ENCODE assay signal across 14 cellular contexts in genomic region chr2:215749092-215749957, GRCh38.
A peak's percentile ranks its signal among the peaks of the same experiment; 100 is the strongest.
DNase-seq lines count a peak whose midpoint lies in the region; ATAC-seq, FAIRE-seq and TF ChIP-seq lines count a peak whose summit lies in the region.
"Had no signal": no experiment of that assay in that cellular context is flagged by ENCODE, and none has a peak within 500 bp of the region (broad histone marks: within the 10 kb centered on the region; RNA-seq: fewer than 3 reads in every experiment).

No MANE protein-coding gene starts in this region.

- H3K9ac ChIP-seq in neural progenitor cell: no peak overlapping the region
- H3K9ac ChIP-seq: SK-N-SH had no signal

- H3K4me1 ChIP-seq in foreskin keratinocyte: no peaks in the 10 kb centered on the region
- no peaks in the 10 kb centered on the region for H3K4me1 ChIP-seq in neural progenitor cell

- no peak overlapping the region for H3K4me3 Mint-ChIP-seq in neural progenitor cell

- peak; percentile 79 for DNase-seq in AG08395 (ENCODE audit: low spot score)
- DNase-seq in RCC 7860 (ENCODE audit: low spot score): peak; percentile 27
- no peak for DNase-seq in foreskin keratinocyte
- no peak for DNase-seq in neural progenitor cell (ENCODE audit: low spot score)
- no peak for DNase-seq in DMS153 treated with DMSO at 0.1 percent for 48 hours (lab: John Stamatoyannopoulos, UW; ENCODE audit: unreplicated experiment)
- DNase-seq in activated CD4-positive, alpha-beta T cell treated with anti-CD3 and anti-CD28 coated beads, Interleukin-2, amount 50 U/mL, for 1 hour: no peak
- no peak for DNase-seq in SKM-1 (lab: John Stamatoyannopoulos, UW; ENCODE audit: unreplicated experiment)
- DNase-seq: AML-193; kidney glomerular epithelial cell; NCI-H2107; SK-N-SH; stimulated activated CD4-positive, alpha-beta T cell treated with anti-CD3 and anti-CD28 coated beads, Interleukin-4, amount 100 ng/mL, for 4 hours had no signal

- no peak overlapping the region for H3K4me2 ChIP-seq in neural progenitor cell
- H3K4me2 ChIP-seq: SK-N-SH had no signal

- H3K27ac ChIP-seq in foreskin keratinocyte (no peak overlapping the region), neural progenitor cell (no peak overlapping the region)

- H3K4me3 ChIP-seq in neural progenitor cell: no peak overlapping the region
- H3K4me3 ChIP-seq: dorsolateral prefrontal cortex had no signal

- no peak for FAIRE-seq in RCC 7860 (lab: Jason Lieb, UNC)

- no peak overlapping the region for H2AFZ ChIP-seq in neural progenitor cell (replicated peaks)

- H3K9me3 ChIP-seq in neural progenitor cell (ENCODE audit: low read depth): no peaks in the 10 kb centered on the region
- H3K9me3 ChIP-seq: SK-N-SH had no signal

- no peaks in the 10 kb centered on the region for H3K36me3 ChIP-seq in neural progenitor cell

- ATAC-seq in foreskin keratinocyte: peak; percentile 50
- ATAC-seq in HG02763 (IDR thresholded peaks at IDR 0.05; ENCODE audit: unreplicated experiment): no peak

- H3K36me3 Mint-ChIP-seq in neural progenitor cell: no peaks in the 10 kb centered on the region

- H3K79me2 ChIP-seq in neural progenitor cell (ENCODE audit: low read depth): no peaks in the 10 kb centered on the region

- H3K27ac Mint-ChIP-seq in neural progenitor cell: peak overlapping the region; percentile 67

- peaks cover 4% of the 10 kb centered on the region for H3K27me3 Mint-ChIP-seq in neural progenitor cell (ENCODE audit: insufficient read depth, low read depth)

- H3K27me3 ChIP-seq in foreskin keratinocyte (no peaks in the 10 kb centered on the region), neural progenitor cell (no peaks in the 10 kb centered on the region)
- H3K27me3 ChIP-seq: dorsolateral prefrontal cortex had no signal

- no peaks in the 10 kb centered on the region for H3K9me3 Mint-ChIP-seq in neural progenitor cell

- H3F3A ChIP-seq in neural progenitor cell (ENCODE audit: low read depth): no peaks in the 10 kb centered on the region

- TF ChIP-seq CTCF in foreskin keratinocyte (conservative IDR thresholded peaks at IDR 0.05) (no peak), neural progenitor cell (IDR thresholded peaks at IDR 0.05) (no peak)

- H4K20me1 ChIP-seq in neural progenitor cell (ENCODE audit: low read depth): no peaks in the 10 kb centered on the region

- H3K4me1 Mint-ChIP-seq in neural progenitor cell: peaks cover 19% of the 10 kb centered on the region

Comparison
In these comparisons a context has a peak if more than half of its experiments do, and no peak if none do; other contexts are left out.
1. DNase-seq: peak in AG08395 (single experiment) and RCC 7860 (single experiment); none in foreskin keratinocyte (0 of 2), neural progenitor cell (single experiment), DMS153 treated with DMSO at 0.1 percent for 48 hours (single experiment), activated CD4-positive, alpha-beta T cell treated with anti-CD3 and anti-CD28 coated beads, Interleukin-2, amount 50 U/mL, for 1 hour (single experiment) and SKM-1 (single experiment).